Comparison of ENCODE assay signal across 1 cellular context in genomic region chr1:94463765-94464330, GRCh38.
A peak's percentile ranks its signal among the peaks of the same experiment; 100 is the strongest.
TF ChIP-seq lines count a peak whose summit lies in the region.

No MANE protein-coding gene starts in this region.

TF ChIP-seq in HepG2, 621 proteins besides CTCF, POLR2A, EP300 and RAD21 (continued from another document):
- TF ChIP-seq, protein P1, sequence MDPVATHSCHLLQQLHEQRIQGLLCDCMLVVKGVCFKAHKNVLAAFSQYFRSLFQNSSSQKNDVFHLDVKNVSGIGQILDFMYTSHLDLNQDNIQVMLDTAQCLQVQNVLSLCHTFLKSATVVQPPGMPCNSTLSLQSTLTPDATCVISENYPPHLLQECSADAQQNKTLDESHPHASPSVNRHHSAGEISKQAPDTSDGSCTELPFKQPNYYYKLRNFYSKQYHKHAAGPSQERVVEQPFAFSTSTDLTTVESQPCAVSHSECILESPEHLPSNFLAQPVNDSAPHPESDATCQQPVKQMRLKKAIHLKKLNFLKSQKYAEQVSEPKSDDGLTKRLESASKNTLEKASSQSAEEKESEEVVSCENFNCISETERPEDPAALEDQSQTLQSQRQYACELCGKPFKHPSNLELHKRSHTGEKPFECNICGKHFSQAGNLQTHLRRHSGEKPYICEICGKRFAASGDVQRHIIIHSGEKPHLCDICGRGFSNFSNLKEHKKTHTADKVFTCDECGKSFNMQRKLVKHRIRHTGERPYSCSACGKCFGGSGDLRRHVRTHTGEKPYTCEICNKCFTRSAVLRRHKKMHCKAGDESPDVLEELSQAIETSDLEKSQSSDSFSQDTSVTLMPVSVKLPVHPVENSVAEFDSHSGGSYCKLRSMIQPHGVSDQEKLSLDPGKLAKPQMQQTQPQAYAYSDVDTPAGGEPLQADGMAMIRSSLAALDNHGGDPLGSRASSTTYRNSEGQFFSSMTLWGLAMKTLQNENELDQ (CRISPR knock-in tag; IDR thresholded peaks at IDR 0.05; ENCODE audit: borderline replicate concordance), result no peak
- TF ChIP-seq ATF2 (CRISPR knock-in tag; IDR thresholded peaks at IDR 0.05) (no peak), ATF5 (CRISPR knock-in tag; IDR thresholded peaks at IDR 0.05; ENCODE audit: low read depth) (no peak), ZNF562 (CRISPR knock-in tag; IDR thresholded peaks at IDR 0.05; ENCODE audit: borderline replicate concordance) (no peak), MNT (IDR thresholded peaks at IDR 0.05) (no peak), GATAD2A (CRISPR knock-in tag; IDR thresholded peaks at IDR 0.05) (0 out of 2 replicates have a peak, but pooled peaks have one; percentile 26), ZNF713 (CRISPR knock-in tag; IDR thresholded peaks at IDR 0.05) (no peak), SYNCRIP (IDR thresholded peaks at IDR 0.05; ENCODE audit: insufficient read depth, low read depth, low read length) (no peak), ZNF7 (CRISPR knock-in tag; IDR thresholded peaks at IDR 0.05) (peak; percentile 51; the same call in 1 of the 2 replicates), ZNF747 (CRISPR knock-in tag; IDR thresholded peaks at IDR 0.05; ENCODE audit: borderline replicate concordance) (no peak), ZNF761 (CRISPR knock-in tag; conservative IDR thresholded peaks at IDR 0.05) (no peak), NFE2L1 (CRISPR knock-in tag; IDR thresholded peaks at IDR 0.05; ENCODE audit: borderline replicate concordance) (no peak), HDAC6 (IDR thresholded peaks at IDR 0.05; ENCODE audit: low read depth, low read length) (no peak), CEBPZ (IDR thresholded peaks at IDR 0.05; ENCODE audit: low read length) (no peak), NFAT5 (CRISPR knock-in tag; IDR thresholded peaks at IDR 0.05) (no peak), ZFP91 (CRISPR knock-in tag; IDR thresholded peaks at IDR 0.05; ENCODE audit: borderline replicate concordance) (no peak), ZSCAN31 (CRISPR knock-in tag; IDR thresholded peaks at IDR 0.05; ENCODE audit: low read depth) (no peak), CHD2 (IDR thresholded peaks at IDR 0.05; ENCODE audit: low read depth, low read length) (no peak), SAP130 (CRISPR knock-in tag; IDR thresholded peaks at IDR 0.05; ENCODE audit: low read depth) (peak; percentile 34; the same call in 1 of the 2 replicates), ASH2L (IDR thresholded peaks at IDR 0.05; ENCODE audit: insufficient read length, low read depth, low read length) (peak; percentile 20), ELF3 (CRISPR knock-in tag; IDR thresholded peaks at IDR 0.05) (peak; percentile 60; the same call in 1 of the 2 replicates), HMGA1 (CRISPR knock-in tag; conservative IDR thresholded peaks at IDR 0.05) (no peak), NFYC (CRISPR knock-in tag; IDR thresholded peaks at IDR 0.05) (no peak)
- TF ChIP-seq, protein P2, sequence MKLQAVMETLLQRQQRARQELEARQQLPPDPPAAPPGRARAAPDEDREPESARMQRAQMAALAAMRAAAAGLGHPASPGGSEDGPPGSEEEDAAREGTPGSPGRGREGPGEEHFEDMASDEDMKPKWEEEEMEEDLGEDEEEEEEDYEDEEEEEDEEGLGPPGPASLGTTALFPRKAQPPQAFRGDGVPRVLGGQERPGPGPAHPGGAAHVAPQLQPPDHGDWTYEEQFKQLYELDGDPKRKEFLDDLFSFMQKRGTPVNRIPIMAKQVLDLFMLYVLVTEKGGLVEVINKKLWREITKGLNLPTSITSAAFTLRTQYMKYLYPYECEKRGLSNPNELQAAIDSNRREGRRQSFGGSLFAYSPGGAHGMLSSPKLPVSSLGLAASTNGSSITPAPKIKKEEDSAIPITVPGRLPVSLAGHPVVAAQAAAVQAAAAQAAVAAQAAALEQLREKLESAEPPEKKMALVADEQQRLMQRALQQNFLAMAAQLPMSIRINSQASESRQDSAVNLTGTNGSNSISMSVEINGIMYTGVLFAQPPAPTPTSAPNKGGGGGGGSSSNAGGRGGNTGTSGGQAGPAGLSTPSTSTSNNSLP (IDR thresholded peaks at IDR 0.05; ENCODE audit: low read depth, low read length), result peak; percentile 48; the same call in 1 of the 2 replicates
- TF ChIP-seq, protein P3, sequence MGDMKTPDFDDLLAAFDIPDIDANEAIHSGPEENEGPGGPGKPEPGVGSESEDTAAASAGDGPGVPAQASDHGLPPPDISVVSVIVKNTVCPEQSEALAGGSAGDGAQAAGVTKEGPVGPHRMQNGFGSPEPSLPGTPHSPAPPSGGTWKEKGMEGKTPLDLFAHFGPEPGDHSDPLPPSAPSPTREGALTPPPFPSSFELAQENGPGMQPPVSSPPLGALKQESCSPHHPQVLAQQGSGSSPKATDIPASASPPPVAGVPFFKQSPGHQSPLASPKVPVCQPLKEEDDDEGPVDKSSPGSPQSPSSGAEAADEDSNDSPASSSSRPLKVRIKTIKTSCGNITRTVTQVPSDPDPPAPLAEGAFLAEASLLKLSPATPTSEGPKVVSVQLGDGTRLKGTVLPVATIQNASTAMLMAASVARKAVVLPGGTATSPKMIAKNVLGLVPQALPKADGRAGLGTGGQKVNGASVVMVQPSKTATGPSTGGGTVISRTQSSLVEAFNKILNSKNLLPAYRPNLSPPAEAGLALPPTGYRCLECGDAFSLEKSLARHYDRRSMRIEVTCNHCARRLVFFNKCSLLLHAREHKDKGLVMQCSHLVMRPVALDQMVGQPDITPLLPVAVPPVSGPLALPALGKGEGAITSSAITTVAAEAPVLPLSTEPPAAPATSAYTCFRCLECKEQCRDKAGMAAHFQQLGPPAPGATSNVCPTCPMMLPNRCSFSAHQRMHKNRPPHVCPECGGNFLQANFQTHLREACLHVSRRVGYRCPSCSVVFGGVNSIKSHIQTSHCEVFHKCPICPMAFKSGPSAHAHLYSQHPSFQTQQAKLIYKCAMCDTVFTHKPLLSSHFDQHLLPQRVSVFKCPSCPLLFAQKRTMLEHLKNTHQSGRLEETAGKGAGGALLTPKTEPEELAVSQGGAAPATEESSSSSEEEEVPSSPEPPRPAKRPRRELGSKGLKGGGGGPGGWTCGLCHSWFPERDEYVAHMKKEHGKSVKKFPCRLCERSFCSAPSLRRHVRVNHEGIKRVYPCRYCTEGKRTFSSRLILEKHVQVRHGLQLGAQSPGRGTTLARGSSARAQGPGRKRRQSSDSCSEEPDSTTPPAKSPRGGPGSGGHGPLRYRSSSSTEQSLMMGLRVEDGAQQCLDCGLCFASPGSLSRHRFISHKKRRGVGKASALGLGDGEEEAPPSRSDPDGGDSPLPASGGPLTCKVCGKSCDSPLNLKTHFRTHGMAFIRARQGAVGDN (CRISPR knock-in tag; IDR thresholded peaks at IDR 0.05), result no peak
- TF ChIP-seq, protein P4, sequence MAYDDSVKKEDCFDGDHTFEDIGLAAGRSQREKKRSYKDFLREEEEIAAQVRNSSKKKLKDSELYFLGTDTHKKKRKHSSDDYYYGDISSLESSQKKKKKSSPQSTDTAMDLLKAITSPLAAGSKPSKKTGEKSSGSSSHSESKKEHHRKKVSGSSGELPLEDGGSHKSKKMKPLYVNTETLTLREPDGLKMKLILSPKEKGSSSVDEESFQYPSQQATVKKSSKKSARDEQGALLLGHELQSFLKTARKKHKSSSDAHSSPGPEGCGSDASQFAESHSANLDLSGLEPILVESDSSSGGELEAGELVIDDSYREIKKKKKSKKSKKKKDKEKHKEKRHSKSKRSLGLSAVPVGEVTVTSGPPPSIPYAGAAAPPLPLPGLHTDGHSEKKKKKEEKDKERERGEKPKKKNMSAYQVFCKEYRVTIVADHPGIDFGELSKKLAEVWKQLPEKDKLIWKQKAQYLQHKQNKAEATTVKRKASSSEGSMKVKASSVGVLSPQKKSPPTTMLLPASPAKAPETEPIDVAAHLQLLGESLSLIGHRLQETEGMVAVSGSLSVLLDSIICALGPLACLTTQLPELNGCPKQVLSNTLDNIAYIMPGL (CRISPR knock-in tag; IDR thresholded peaks at IDR 0.05; ENCODE audit: borderline replicate concordance in 1 of 2, low read depth in 1 of 2), result 0 out of 4 replicates have a peak, but pooled peaks of 1 of the 2 experiments have one; percentile 17
